ENCODE assay signal across 24 cellular contexts in genomic region chr10:77187376-77187999, GRCh38.
DNase-seq lines count a peak whose midpoint lies in the region; FAIRE-seq and TF ChIP-seq lines count a peak whose summit lies in the region.
"Had no signal": no experiment of that assay in that cellular context is flagged by ENCODE, and none has a peak within 500 bp of the region (broad histone marks: within the 10 kb centered on the region; RNA-seq: fewer than 3 reads in every experiment).

No MANE protein-coding gene starts in this region.

- no peak overlapping the region for H3K4me3 ChIP-seq in astrocyte (ENCODE audit: insufficient read depth, low read depth, low read length)
- H3K4me3 ChIP-seq in mesenchymal stem cell (ENCODE audit: insufficient read depth in 1 of 2, low read depth in 1 of 2, low read length in 2 of 2): no peak overlapping the region
- no peak overlapping the region for H3K4me3 ChIP-seq in esophagus squamous epithelium
- H3K4me3 ChIP-seq in left ventricle myocardium inferior: no peak overlapping the region
- H3K4me3 ChIP-seq: K562, Peyer's patch, prostate gland, SJSA1, tibial nerve had no signal

- H2BK5ac ChIP-seq in mesenchymal stem cell (ENCODE audit: low read depth, low read length, poor library complexity, severe bottlenecking) (no peak overlapping the region), H9 (ENCODE audit: insufficient read length, low read length) (no peak overlapping the region)

- H3K4me1 Mint-ChIP-seq in astrocyte (ENCODE audit: low read depth, unreplicated experiment) (peaks cover 58% of the 10 kb centered on the region), type B pancreatic cell (ENCODE audit: unreplicated experiment) (peaks cover 23% of the 10 kb centered on the region), H9 (peaks cover 13 to 23% of the 10 kb centered on the region in 2 experiments)
- H3K4me1 Mint-ChIP-seq: neural crest cell; stimulated activated naive CD8-positive, alpha-beta T cell treated with anti-CD3 and anti-CD28 coated beads, Interleukin-15, amount 100 ng/mL, for 72 hours had no signal

- H2BK120ac ChIP-seq in mesenchymal stem cell (ENCODE audit: low read depth, low read length) (no peak overlapping the region), H9 (ENCODE audit: low read depth, low read length, poor library complexity, severe bottlenecking) (no peak overlapping the region)

- H3K23me2 ChIP-seq in H9 (ENCODE audit: insufficient read length, low read depth, low read length, poor library complexity, severe bottlenecking): no peaks in the 10 kb centered on the region

- H3K27me3 ChIP-seq in astrocyte (ENCODE audit: insufficient read depth, low read length): no peaks in the 10 kb centered on the region
- H3K27me3 ChIP-seq in mesenchymal stem cell (ENCODE audit: control insufficient read depth in 1 of 2, insufficient read depth in 1 of 2, low read length in 2 of 2): no peaks in the 10 kb centered on the region
- no peaks in the 10 kb centered on the region; the same call in 1 of the 2 replicates for H3K27me3 ChIP-seq in H9 (ENCODE audit: insufficient read depth, low read length)
- H3K27me3 ChIP-seq in esophagus squamous epithelium: no peaks in the 10 kb centered on the region
- peaks cover 47% of the 10 kb centered on the region for H3K27me3 ChIP-seq in left ventricle myocardium inferior (ENCODE audit: low read depth)
- H3K27me3 ChIP-seq: Peyer's patch, SJSA1, tibial nerve had no signal

- H4K91ac ChIP-seq in mesenchymal stem cell (ENCODE audit: low read length) (peak overlapping the region; percentile 78), H9 (ENCODE audit: insufficient read length, low read depth, low read length) (no peak overlapping the region)

- peak overlapping the region in 1 of 2 experiments; percentile 52 for H3K18ac ChIP-seq in mesenchymal stem cell (ENCODE audit: low read depth in 1 of 2, low read length in 2 of 2)
- no peak overlapping the region for H3K18ac ChIP-seq in H9 (ENCODE audit: insufficient read length, low read depth, low read length)

- H3K9me3 ChIP-seq in astrocyte (ENCODE audit: insufficient read depth, low read depth, low read length): no peaks in the 10 kb centered on the region
- no peaks in the 10 kb centered on the region for H3K9me3 ChIP-seq in mesenchymal stem cell (ENCODE audit: control insufficient read depth, low read length)
- H3K9me3 ChIP-seq in H9 (ENCODE audit: control insufficient read depth, low read depth, low read length): no peaks in the 10 kb centered on the region
- no peaks in the 10 kb centered on the region for H3K9me3 ChIP-seq in esophagus squamous epithelium
- no peaks in the 10 kb centered on the region for H3K9me3 ChIP-seq in left ventricle myocardium inferior (replicated peaks)
- H3K9me3 ChIP-seq: Peyer's patch, prostate gland, SJSA1, tibial nerve had no signal

- TF ChIP-seq CTCF in astrocyte (IDR thresholded peaks at IDR 0.05; ENCODE audit: insufficient read depth, low read depth, low read length): no peak
- TF ChIP-seq CTCF in type B pancreatic cell (conservative IDR thresholded peaks at IDR 0.05): no peak
- no peak for TF ChIP-seq CTCF in H9 (conservative IDR thresholded peaks at IDR 0.05)
- TF ChIP-seq CTCF in esophagus squamous epithelium (IDR thresholded peaks at IDR 0.05): no peak
- TF ChIP-seq CTCF in left ventricle myocardium inferior (IDR thresholded peaks at IDR 0.05; ENCODE audit: borderline replicate concordance): no peak

- H3K23ac ChIP-seq in mesenchymal stem cell (ENCODE audit: low read length in 2 of 2) (no peak overlapping the region), H9 (ENCODE audit: insufficient read length, low read depth, low read length) (no peak overlapping the region)

- no peak overlapping the region for H3T11ph ChIP-seq in H9 (ENCODE audit: low read length)

- H3K56ac ChIP-seq in H9 (ENCODE audit: insufficient read length, low read depth, low read length): no peak overlapping the region

- no peaks in the 10 kb centered on the region for H3K9me3 Mint-ChIP-seq in astrocyte (ENCODE audit: unreplicated experiment)
- H3K9me3 Mint-ChIP-seq in type B pancreatic cell: no peaks in the 10 kb centered on the region
- no peaks in the 10 kb centered on the region for H3K9me3 Mint-ChIP-seq in H9
- H3K9me3 Mint-ChIP-seq: neural crest cell; stimulated activated naive CD8-positive, alpha-beta T cell treated with anti-CD3 and anti-CD28 coated beads, Interleukin-15, amount 100 ng/mL, for 72 hours had no signal

- H3K4me3 Mint-ChIP-seq in astrocyte (ENCODE audit: unreplicated experiment) (peak overlapping the region; percentile 11), type B pancreatic cell (peak overlapping the region; percentile 13), H9 (no peak overlapping the region)
- H3K4me3 Mint-ChIP-seq: neural crest cell; stimulated activated naive CD8-positive, alpha-beta T cell treated with anti-CD3 and anti-CD28 coated beads, Interleukin-15, amount 100 ng/mL, for 72 hours had no signal

- no peak for TF ChIP-seq POLR2A in esophagus squamous epithelium (IDR thresholded peaks at IDR 0.05)

- H3K79me1 ChIP-seq in mesenchymal stem cell (replicated peaks; ENCODE audit: low read length, poor library complexity, severe bottlenecking): no peaks in the 10 kb centered on the region
- H3K79me1 ChIP-seq in H9 (ENCODE audit: insufficient read depth, low read depth, low read length, poor library complexity, severe bottlenecking): no peaks in the 10 kb centered on the region

- H4K5ac ChIP-seq in H9 (ENCODE audit: insufficient read length, low read depth, low read length): no peak overlapping the region

- 48% methylated on average over 9 of the region's 9 CpGs for WGBS in mesenchymal stem cell
- no CpG with 5 or more reads among the region's 9 CpGs for WGBS in H9 (ENCODE audit: extremely low coverage, insufficient read length, low lambda C conversion rate)
- WGBS in esophagus squamous epithelium, 2 donors: 56 to 68% methylated on average over 9 of the region's 9 CpGs

- H3K36me3 ChIP-seq in astrocyte (ENCODE audit: insufficient read depth, low read length): no peaks in the 10 kb centered on the region
- no peaks in the 10 kb centered on the region for H3K36me3 ChIP-seq in mesenchymal stem cell (ENCODE audit: control insufficient read depth in 1 of 2, insufficient read depth in 2 of 2, low read depth in 1 of 2, low read length in 2 of 2)
- H3K36me3 ChIP-seq in esophagus squamous epithelium: no peaks in the 10 kb centered on the region
- H3K36me3 ChIP-seq in left ventricle myocardium inferior: no peaks in the 10 kb centered on the region
- H3K36me3 ChIP-seq: Peyer's patch, prostate gland, SJSA1, tibial nerve had no signal

- H2BK15ac ChIP-seq in mesenchymal stem cell (ENCODE audit: low read depth, poor library complexity, severe bottlenecking) (no peak overlapping the region), H9 (ENCODE audit: low read depth, low read length) (no peak overlapping the region)

- intact Hi-C loops in esophagus squamous epithelium (cut with DNase I) (no loop called here), left ventricle myocardium inferior (cut with micrococcal nuclease) (no loop called here)

- H2BK20ac ChIP-seq in H9 (ENCODE audit: low read depth, low read length, poor library complexity, severe bottlenecking): no peak overlapping the region

- no peaks in the 10 kb centered on the region for H4K20me1 ChIP-seq in astrocyte (ENCODE audit: insufficient read depth, low read length)
- no peaks in the 10 kb centered on the region for H4K20me1 ChIP-seq in H9 (ENCODE audit: control insufficient read depth, insufficient read depth, insufficient read length)

- peak in 2 of 3 experiments; percentile 8 to 16 for DNase-seq in NCI-H1417 (lab: John Stamatoyannopoulos, UW)
- no peak for DNase-seq in NCI-H1417 treated with DMSO at 0.1 percent for 48 hours (lab: John Stamatoyannopoulos, UW)
- DNase-seq in astrocyte (ENCODE audit: low read depth): no peak
- peak; percentile 66 for DNase-seq in mesenchymal stem cell
- DNase-seq in type B pancreatic cell (ENCODE audit: extremely low spot score, unreplicated experiment): no peak
- no peak for DNase-seq in H9
- DNase-seq in esophagus squamous epithelium (lab: John Stamatoyannopoulos, UW): no peak
- DNase-seq in left ventricle myocardium inferior: no peak
- DNase-seq: activated CD4-positive, alpha-beta T cell treated with anti-CD3 and anti-CD28 coated beads, Interleukin-2, amount 50 U/mL, for 48 hours; activated gamma-delta T cell; caudate nucleus; NCI-H187; NCI-H446 treated with DMSO at 0.1 percent for 48 hours; NK-92 treated with Interleukin-12 subunit alpha and Interleukin-12 subunit beta, amount 100 ng/mL, for 24 hours; Peyer's patch; stimulated activated CD4-positive, alpha-beta T cell treated with anti-CD3 and anti-CD28 coated beads, Interleukin-4, amount 100 ng/mL, for 24 hours; stimulated activated naive CD8-positive, alpha-beta T cell treated with anti-CD3 and anti-CD28 coated beads, Interleukin-15, amount 100 ng/mL, for 72 hours; T-helper 2 cell had no signal

- FAIRE-seq in astrocyte (lab: Jason Lieb, UNC): peak; percentile 55
- FAIRE-seq: K562 had no signal

- H3K14ac ChIP-seq in mesenchymal stem cell (ENCODE audit: low read length in 2 of 2): no peak overlapping the region
- H3K14ac ChIP-seq in H9 (ENCODE audit: insufficient read depth, low read length): no peak overlapping the region

- no peak overlapping the region for H2AFZ ChIP-seq in astrocyte (ENCODE audit: low read depth, low read length)
- no peak overlapping the region for H2AFZ ChIP-seq in mesenchymal stem cell (ENCODE audit: low read depth, low read length)
- H2AFZ ChIP-seq in H9 (ENCODE audit: low read length): no peak overlapping the region

- H2AK5ac ChIP-seq in mesenchymal stem cell (ENCODE audit: low read length, severe bottlenecking) (no peak overlapping the region), H9 (ENCODE audit: insufficient read length, low read length) (no peak overlapping the region)

- H2BK12ac ChIP-seq in mesenchymal stem cell (ENCODE audit: low read length in 2 of 2): no peak overlapping the region
- H2BK12ac ChIP-seq in H9 (ENCODE audit: insufficient read length, low read depth, low read length): no peak overlapping the region

- H3K79me2 ChIP-seq in astrocyte (ENCODE audit: insufficient read depth, low read length) (no peaks in the 10 kb centered on the region), H9 (ENCODE audit: insufficient read depth, low read length) (no peaks in the 10 kb centered on the region)

- peak overlapping the region; percentile 0 for H3K4me2 ChIP-seq in astrocyte (ENCODE audit: low read length)
- H3K4me2 ChIP-seq in mesenchymal stem cell (ENCODE audit: low read length, poor library complexity, severe bottlenecking): no peak overlapping the region
- H3K4me2 ChIP-seq in H9 (ENCODE audit: insufficient read depth, insufficient read length, low read length): no peak overlapping the region

- no peaks in the 10 kb centered on the region for H3K27me3 Mint-ChIP-seq in astrocyte (ENCODE audit: low read depth, unreplicated experiment)
- H3K27me3 Mint-ChIP-seq in type B pancreatic cell: peaks cover 4% of the 10 kb centered on the region
- no peaks in the 10 kb centered on the region; the same call in 1 of the 2 replicates for H3K27me3 Mint-ChIP-seq in H9 (ENCODE audit: low read depth)

- peaks cover 17% of the 10 kb centered on the region for H3K4me1 ChIP-seq in astrocyte (ENCODE audit: insufficient read depth, low read length)
- H3K4me1 ChIP-seq in mesenchymal stem cell (ENCODE audit: control insufficient read depth, insufficient read depth, low read depth, low read length): no peaks in the 10 kb centered on the region
- no peaks in the 10 kb centered on the region; the same call in 1 of the 2 replicates for H3K4me1 ChIP-seq in H9 (ENCODE audit: insufficient read depth, low read length)
- H3K4me1 ChIP-seq in esophagus squamous epithelium: no peaks in the 10 kb centered on the region
- peaks cover 12% of the 10 kb centered on the region for H3K4me1 ChIP-seq in left ventricle myocardium inferior
- H3K4me1 ChIP-seq: Peyer's patch, prostate gland, SJSA1, tibial nerve had no signal

- no peak overlapping the region for H3K27ac ChIP-seq in astrocyte (ENCODE audit: low read depth, low read length)
- H3K27ac ChIP-seq in mesenchymal stem cell (ENCODE audit: low read length, poor library complexity, severe bottlenecking): no peak overlapping the region
- no peak overlapping the region for H3K27ac ChIP-seq in H9 (ENCODE audit: insufficient read length, low read depth, low read length)
- H3K27ac ChIP-seq in esophagus squamous epithelium: peak overlapping the region in 2 of 4 donors; percentile 14 to 39
- H3K27ac ChIP-seq in left ventricle myocardium inferior (replicated peaks): no peak overlapping the region
- H3K27ac ChIP-seq: 22Rv1, SJSA1, tibial nerve had no signal

- H3K27ac Mint-ChIP-seq in astrocyte (ENCODE audit: unreplicated experiment): peak overlapping the region; percentile 51
- peak overlapping the region; percentile 10 for H3K27ac Mint-ChIP-seq in type B pancreatic cell
- no peak overlapping the region for H3K27ac Mint-ChIP-seq in H9
- H3K27ac Mint-ChIP-seq: stimulated activated naive CD8-positive, alpha-beta T cell treated with anti-CD3 and anti-CD28 coated beads, Interleukin-15, amount 100 ng/mL, for 72 hours had no signal

- H3K4ac ChIP-seq in mesenchymal stem cell (ENCODE audit: low read depth in 1 of 2, low read length in 2 of 2) (no peak overlapping the region), H9 (ENCODE audit: low read depth, low read length) (no peak overlapping the region)

- peaks cover 5% of the 10 kb centered on the region for H3K36me3 Mint-ChIP-seq in astrocyte (ENCODE audit: low read depth, unreplicated experiment)
- no peaks in the 10 kb centered on the region for H3K36me3 Mint-ChIP-seq in type B pancreatic cell
- no peaks in the 10 kb centered on the region for H3K36me3 Mint-ChIP-seq in H9 (ENCODE audit: insufficient read depth in 1 of 3, low read depth in 3 of 3)

- H3K9ac ChIP-seq in astrocyte (ENCODE audit: low read length) (no peak overlapping the region), mesenchymal stem cell (ENCODE audit: low read length) (no peak overlapping the region), H9 (ENCODE audit: extremely low read depth, insufficient read length, low read length) (no peak overlapping the region)

- H4K8ac ChIP-seq in mesenchymal stem cell (ENCODE audit: low read length): peak overlapping the region; percentile 55
- no peak overlapping the region for H4K8ac ChIP-seq in H9 (replicated peaks; ENCODE audit: insufficient read length, low read depth, low read length)

Comparison
In these comparisons a context has a peak if more than half of its experiments do, and no peak if none do; other contexts are left out.
1. DNase-seq: peak in NCI-H1417 (2 of 3) and mesenchymal stem cell (single experiment); none in NCI-H1417 treated with DMSO at 0.1 percent for 48 hours (single experiment), astrocyte (single experiment), type B pancreatic cell (single experiment), H9 (single experiment), esophagus squamous epithelium (single experiment) and left ventricle myocardium inferior (single experiment).
2. H3K27ac Mint-ChIP-seq: peak in astrocyte (single experiment) and type B pancreatic cell (single experiment); none in H9 (0 of 3).
3. H3K4me3 Mint-ChIP-seq: peak in astrocyte (single experiment) and type B pancreatic cell (single experiment); none in H9 (0 of 2).